In genomic region chr5:133552925-133553525, GRCh38 we compare ENCODE assay signal across 8 cellular contexts. TPM values are rescaled to one million over a fixed set of nuclear protein-coding genes. Genes with fewer than 3 reads are reported as not detected.
DNase-seq lines count a peak whose midpoint lies in the region; ATAC-seq, FAIRE-seq and TF ChIP-seq lines count a peak whose summit lies in the region.

No MANE protein-coding gene starts in this region.

- H3K4me1 ChIP-seq in PC-3 (ENCODE audit: insufficient read depth, low read length) = no peaks in the 10 kb centered on the region

- no peaks in the 10 kb centered on the region for H3K9me3 ChIP-seq in PC-3 (ENCODE audit: low read length)

- H3K9ac ChIP-seq in PC-3 (ENCODE audit: low read length) = no peak overlapping the region

- no TSS peak for BruUV-seq in PC-3 (replicated peaks; lab: Mats Ljungman, UMichigan)

- no peak overlapping the region for H3K4me2 ChIP-seq in PC-3 (ENCODE audit: low read length)

- H3F3A ChIP-seq in PC-3 (ENCODE audit: low read length, unreplicated experiment) = no peaks in the 10 kb centered on the region

- H3K9me2 ChIP-seq in PC-3 (replicated peaks; ENCODE audit: low read length) = no peaks in the 10 kb centered on the region

- POLR2A ChIA-PET in PC-3 (lab: Charles Lee; ENCODE audit: unreplicated experiment) = no interaction called here

- intact Hi-C loops in PC-3 (cut with micrococcal nuclease) = loop anchor here (1.0 to 10.0 kb wide), 2 partner anchors 322 to 391 kb away; no protein-coding TSS in a partner anchor

- DNase-seq in D721Med (ENCODE audit: insufficient read length, low spot score) (no peak), HFF-Myc (ENCODE audit: extremely low read depth, low read depth) (no peak), PC-3 (peak; percentile 63), activated T-cell treated with anti-CD3 and anti-CD28 coated beads for 48 hours (ENCODE audit: low read depth) (peak; percentile 48), fibroblast of villous mesenchyme (ENCODE audit: low read depth) (peak; percentile 48), retina (peak; percentile 66), cerebellar nuclear complex (lab: John Stamatoyannopoulos, UW) (no peak), NCI-H2107 treated with DMSO at 0.1 percent for 48 hours (lab: John Stamatoyannopoulos, UW; ENCODE audit: unreplicated experiment) (no peak)

- H2AFZ ChIP-seq in PC-3 (ENCODE audit: low read length) = no peak overlapping the region

- H3K36me3 ChIP-seq in PC-3 (ENCODE audit: low read depth, low read length) = no peaks in the 10 kb centered on the region

- peak; percentile 63 for TF ChIP-seq CTCF in D721Med (IDR thresholded peaks at IDR 0.05; ENCODE audit: insufficient read depth, missing control alignments)
- peak; percentile 86 for TF ChIP-seq CTCF in HFF-Myc (IDR thresholded peaks at IDR 0.05; ENCODE audit: low read depth, low read length, missing control alignments)
- peak; percentile 73 for TF ChIP-seq CTCF in PC-3 (conservative IDR thresholded peaks at IDR 0.05; ENCODE audit: low read depth, low read length)
- peak; percentile 80 for TF ChIP-seq CTCF in fibroblast of villous mesenchyme (IDR thresholded peaks at IDR 0.05; ENCODE audit: insufficient read depth, low read depth, low read length)

- no peak overlapping the region for H3K27ac ChIP-seq in PC-3 (ENCODE audit: low read length)

- H4K20me1 ChIP-seq in PC-3 (ENCODE audit: low read length) = no peaks in the 10 kb centered on the region

- H3K4me3 ChIP-seq in HFF-Myc (replicated peaks; ENCODE audit: low read depth, low read length) (no peak overlapping the region), PC-3 (ENCODE audit: low read length) (no peak overlapping the region), fibroblast of villous mesenchyme (ENCODE audit: low read depth, low read length) (no peak overlapping the region)

- H3K27me3 ChIP-seq in PC-3 (ENCODE audit: low read length) = no peaks in the 10 kb centered on the region

- H3K79me2 ChIP-seq in PC-3 (ENCODE audit: low read length) = no peaks in the 10 kb centered on the region

- FAIRE-seq in D721Med (lab: Jason Lieb, UNC) = no peak

- ATAC-seq in PC-3 = peak; percentile 78

- CTCF ChIA-PET in PC-3 (lab: Charles Lee) = no interaction called here

RNA-seq across cellular contexts. Expression of gene FSTL4, which starts 59.3 kb away (rescaled TPM):
- total RNA-seq in PC-3 (2014; rRNA removed) (4.2 and 4.5 TPM in 2 replicates), fibroblast of villous mesenchyme (under 0.01 TPM in 1 of 2 replicates, not detected in the other)

Comparison
In these comparisons a context has a peak if more than half of its experiments do, and no peak if none do; other contexts are left out.
1. DNase-seq: peak in PC-3 (single experiment), activated T-cell treated with anti-CD3 and anti-CD28 coated beads for 48 hours (single experiment), fibroblast of villous mesenchyme (single experiment) and retina (single experiment); none in D721Med (single experiment), HFF-Myc (single experiment), cerebellar nuclear complex (0 of 2) and NCI-H2107 treated with DMSO at 0.1 percent for 48 hours (single experiment).
2. Peak in every context shown above with its lines, with median percentiles within 50 percentile points of each other: CTCF ChIP-seq.